In genomic region chrX:41333744-41333993, GRCh38 we compare ENCODE assay signal across 1 cellular context.
TF ChIP-seq lines count a peak whose summit lies in the region.

No MANE protein-coding gene starts in this region.

TF ChIP-seq in HepG2, 621 proteins besides CTCF, POLR2A, EP300 and RAD21 (continued from another document):
- TF ChIP-seq HOMEZ (CRISPR knock-in tag; IDR thresholded peaks at IDR 0.05; ENCODE audit: low read depth) = no peak
